ENCODE assay signal across 9 cellular contexts in genomic region chr2:225889452-225889851, GRCh38.
DNase-seq lines count a peak whose midpoint lies in the region; ATAC-seq, FAIRE-seq and TF ChIP-seq lines count a peak whose summit lies in the region.
"Had no signal": no experiment of that assay in that cellular context is flagged by ENCODE, and none has a peak within 500 bp of the region (broad histone marks: within the 10 kb centered on the region; RNA-seq: fewer than 3 reads in every experiment).

No MANE protein-coding gene starts in this region.

- BruUV-seq in PC-9 (replicated peaks; lab: Mats Ljungman, UMichigan) (no TSS peak), endothelial cell of umbilical vein (replicated peaks; lab: Mats Ljungman, UMichigan) (no TSS peak)

- H3K9me2 ChIP-seq in PC-9 (ENCODE audit: insufficient read depth) = no peaks in the 10 kb centered on the region

- peaks cover 8% of the 10 kb centered on the region; the same call in 1 of the 2 replicates for H3K4me1 ChIP-seq in PC-9 (replicated peaks; ENCODE audit: insufficient read depth)
- no peaks in the 10 kb centered on the region for H3K4me1 ChIP-seq in endothelial cell of umbilical vein (ENCODE audit: control insufficient read depth, extremely low read depth, insufficient read depth, low read length)

- H2AFZ ChIP-seq in PC-9 = no peak overlapping the region
- H2AFZ ChIP-seq in endothelial cell of umbilical vein (ENCODE audit: low read depth, low read length) = no peak overlapping the region

- H3K36me3 ChIP-seq in PC-9 (ENCODE audit: low read depth) (no peaks in the 10 kb centered on the region), endothelial cell of umbilical vein (ENCODE audit: control insufficient read depth in 2 of 2, extremely low read depth in 1 of 2, insufficient read depth in 2 of 2, low read length in 2 of 2) (no peaks in the 10 kb centered on the region)

- H3K4me3 ChIP-seq in PC-9 (no peak overlapping the region), endothelial cell of umbilical vein (replicated peaks in 1 of 3; ENCODE audit: insufficient read depth in 1 of 3, low read depth in 1 of 3, low read length in 3 of 3) (no peak overlapping the region)

- no peaks in the 10 kb centered on the region for H3K4me1 Mint-ChIP-seq in nephron progenitor cell
- H3K4me1 Mint-ChIP-seq in activated CD8-positive, alpha-beta memory T cell treated with anti-CD3 and anti-CD28 coated beads, Interleukin-2, amount 10 ng/mL, durations not matched to agents 7 days and 5 days = no peaks in the 10 kb centered on the region

- no peaks in the 10 kb centered on the region for H3F3A ChIP-seq in PC-9 (ENCODE audit: insufficient read depth, low read depth)

- TF ChIP-seq CTCF in PC-9 (conservative IDR thresholded peaks at IDR 0.05) (peak; percentile 88), endothelial cell of umbilical vein (IDR thresholded peaks at IDR 0.05; ENCODE audit: extremely low read depth in 1 of 2, insufficient read depth in 1 of 2, low read depth in 1 of 2, low read length in 2 of 2) (peak; percentile 21 to 40), nephron progenitor cell (IDR thresholded peaks at IDR 0.05) (peak; percentile 80)

- no peaks in the 10 kb centered on the region for H3K27me3 ChIP-seq in PC-9 (ENCODE audit: insufficient read depth, low read depth)
- H3K27me3 ChIP-seq in endothelial cell of umbilical vein (ENCODE audit: control insufficient read depth in 2 of 2, insufficient read depth in 2 of 2, low read length in 2 of 2) = no peaks in the 10 kb centered on the region

- H3K27ac ChIP-seq in PC-9 (peak overlapping the region; percentile 48), endothelial cell of umbilical vein (ENCODE audit: insufficient read depth, low read depth, low read length) (no peak overlapping the region)

- no peaks in the 10 kb centered on the region for H3K9me1 ChIP-seq in endothelial cell of umbilical vein (replicated peaks; ENCODE audit: control insufficient read depth, extremely low read depth, insufficient read depth, low read length)

- CTCF ChIA-PET in PC-9 (lab: Charles Lee) = interaction anchor here (0.6 to 1.4 kb wide), 3 partner anchors 207 to 913 kb away, joined by 4 to 5 read pairs (median 5); no protein-coding TSS in a partner anchor
- CTCF ChIA-PET in endothelial cell of umbilical vein (lab: Charles Lee) = interaction anchor here (0.6 to 2.1 kb wide), 34 partner anchors 8 to 1099 kb away, joined by 3 to 65 read pairs (median 3); partner anchors contain the start of gene IRS1
- CTCF ChIA-PET in activated CD8-positive, alpha-beta memory T cell treated with anti-CD3 and anti-CD28 coated beads, Interleukin-2, amount 10 ng/mL, durations not matched to agents 7 days and 5 days (lab: Charles Lee) = interaction anchor here (1.1 to 2.3 kb wide), 3 partner anchors 910 to 1096 kb away, joined by 3 to 8 read pairs (median 6); partner anchors contain the start of gene IRS1

- ATAC-seq in GM19043 (IDR thresholded peaks at IDR 0.05; ENCODE audit: low read depth, unreplicated experiment) = peak; percentile 86
- peak; percentile 90 for ATAC-seq in HG03439 (IDR thresholded peaks at IDR 0.05; ENCODE audit: unreplicated experiment)
- no peak for ATAC-seq in activated CD8-positive, alpha-beta memory T cell treated with anti-CD3 and anti-CD28 coated beads, Interleukin-2, amount 10 ng/mL, durations not matched to agents 7 days and 5 days
- ATAC-seq in HG03039 (IDR thresholded peaks at IDR 0.05; ENCODE audit: unreplicated experiment) = no peak

- H3K4me3 Mint-ChIP-seq in nephron progenitor cell = no peak overlapping the region
- no peak overlapping the region for H3K4me3 Mint-ChIP-seq in activated CD8-positive, alpha-beta memory T cell treated with anti-CD3 and anti-CD28 coated beads, Interleukin-2, amount 10 ng/mL, durations not matched to agents 7 days and 5 days
- H3K4me3 Mint-ChIP-seq: T-helper 1 cell treated with Interleukin-12 subunit alpha and Interleukin-12 subunit beta and Interleukin-4 antibody, amounts not matched to agents 30 μg/mL and 1 μg/mL, for 36 hours had no signal

- H4K20me1 ChIP-seq in PC-9 (ENCODE audit: insufficient read depth) (no peaks in the 10 kb centered on the region), endothelial cell of umbilical vein (replicated peaks; ENCODE audit: control insufficient read depth, extremely low read depth, insufficient read depth, low read length) (no peaks in the 10 kb centered on the region)

- DNase-seq in COR-L47 (lab: John Stamatoyannopoulos, UW) (peak; percentile 39), PC-9 (peak; percentile 2 to 58), endothelial cell of umbilical vein (ENCODE audit: low read depth, low spot score) (peak; percentile 25), nephron progenitor cell (no peak)
- no peak for DNase-seq in activated CD8-positive, alpha-beta memory T cell treated with anti-CD3 and anti-CD28 coated beads, Interleukin-2, amount 10 ng/mL, durations not matched to agents 7 days and 5 days

- no peaks in the 10 kb centered on the region for H3K79me2 ChIP-seq in PC-9 (ENCODE audit: low read depth)
- no peaks in the 10 kb centered on the region for H3K79me2 ChIP-seq in endothelial cell of umbilical vein (ENCODE audit: control insufficient read depth, insufficient read depth, low read length)

- FAIRE-seq in endothelial cell of umbilical vein (lab: Jason Lieb, UNC) = no peak

- H3K36me3 Mint-ChIP-seq in nephron progenitor cell (ENCODE audit: low read depth) = no peaks in the 10 kb centered on the region
- H3K36me3 Mint-ChIP-seq in activated CD8-positive, alpha-beta memory T cell treated with anti-CD3 and anti-CD28 coated beads, Interleukin-2, amount 10 ng/mL, durations not matched to agents 7 days and 5 days = no peaks in the 10 kb centered on the region

- H3K4me2 ChIP-seq in PC-9 (no peak overlapping the region), endothelial cell of umbilical vein (ENCODE audit: insufficient read depth, low read length) (no peak overlapping the region)

- no peak overlapping the region for H3K9ac ChIP-seq in endothelial cell of umbilical vein (replicated peaks; ENCODE audit: extremely low read depth, insufficient read depth, low read length)

- no peaks in the 10 kb centered on the region for H3K27me3 Mint-ChIP-seq in nephron progenitor cell (ENCODE audit: low read depth, poor library complexity)
- H3K27me3 Mint-ChIP-seq in activated CD8-positive, alpha-beta memory T cell treated with anti-CD3 and anti-CD28 coated beads, Interleukin-2, amount 10 ng/mL, durations not matched to agents 7 days and 5 days = peaks cover 5% of the 10 kb centered on the region

- dilution Hi-C loops in endothelial cell of umbilical vein (cut with MboI; ENCODE audit: extremely low pct_ligation_motif_present, low sequenced_read_pairs) = no loop called here

- H3K9me3 ChIP-seq in PC-9 (ENCODE audit: insufficient read depth, low read depth) (peaks cover 15% of the 10 kb centered on the region; the same call in 1 of the 2 replicates), endothelial cell of umbilical vein (replicated peaks; ENCODE audit: control insufficient read depth, insufficient read depth, low read length) (no peaks in the 10 kb centered on the region)

- POLR2A ChIA-PET in PC-9 (lab: Charles Lee; ENCODE audit: unreplicated experiment) = no interaction called here
- POLR2A ChIA-PET in endothelial cell of umbilical vein (lab: Charles Lee) = no interaction called here

- TF ChIP-seq POLR2A in endothelial cell of umbilical vein (IDR thresholded peaks at IDR 0.05; ENCODE audit: low read depth, low read length) = no peak

- H3K27ac Mint-ChIP-seq in nephron progenitor cell = no peak overlapping the region
- no peak overlapping the region for H3K27ac Mint-ChIP-seq in activated CD8-positive, alpha-beta memory T cell treated with anti-CD3 and anti-CD28 coated beads, Interleukin-2, amount 10 ng/mL, durations not matched to agents 7 days and 5 days
- H3K27ac Mint-ChIP-seq: T-helper 1 cell treated with Interleukin-12 subunit alpha and Interleukin-12 subunit beta and Interleukin-4 antibody, amounts not matched to agents 30 μg/mL and 1 μg/mL, for 36 hours had no signal

- intact Hi-C loops in PC-9 (cut with micrococcal nuclease; ENCODE audit: unreplicated experiment) (loop anchor here (1.0 to 10.0 kb wide), 5 partner anchors 228 to 1095 kb away; no protein-coding TSS in a partner anchor), endothelial cell of umbilical vein (cut with micrococcal nuclease) (loop anchor here (1.0 kb wide), 3 partner anchors 220 to 1096 kb away; no protein-coding TSS in a partner anchor)

- H3K9me3 Mint-ChIP-seq in nephron progenitor cell = no peaks in the 10 kb centered on the region
- no peaks in the 10 kb centered on the region for H3K9me3 Mint-ChIP-seq in activated CD8-positive, alpha-beta memory T cell treated with anti-CD3 and anti-CD28 coated beads, Interleukin-2, amount 10 ng/mL, durations not matched to agents 7 days and 5 days (ENCODE audit: low read depth)
- H3K9me3 Mint-ChIP-seq: T-helper 1 cell treated with Interleukin-12 subunit alpha and Interleukin-12 subunit beta and Interleukin-4 antibody, amounts not matched to agents 30 μg/mL and 1 μg/mL, for 36 hours had no signal

TF ChIP-seq in endothelial cell of umbilical vein, 7 proteins besides CTCF, POLR2A, EP300 and RAD21:
- no peak for TF ChIP-seq MYC (IDR thresholded peaks at IDR 0.05; ENCODE audit: low read depth, low read length)
- TF ChIP-seq, protein P1, sequence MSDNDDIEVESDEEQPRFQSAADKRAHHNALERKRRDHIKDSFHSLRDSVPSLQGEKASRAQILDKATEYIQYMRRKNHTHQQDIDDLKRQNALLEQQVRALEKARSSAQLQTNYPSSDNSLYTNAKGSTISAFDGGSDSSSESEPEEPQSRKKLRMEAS (IDR thresholded peaks at IDR 0.05; ENCODE audit: insufficient read depth, insufficient read length) = no peak
- TF ChIP-seq GATA2 (IDR thresholded peaks at IDR 0.05; ENCODE audit: insufficient read depth, insufficient read length, low read depth, low read length) = no peak
- TF ChIP-seq FOS (IDR thresholded peaks at IDR 0.05; ENCODE audit: borderline replicate concordance, insufficient read depth, low read length) = peak; percentile 4
- no peak for TF ChIP-seq EZH2 (IDR thresholded peaks at IDR 0.05; ENCODE audit: borderline replicate concordance, low read depth, low read length, severe bottlenecking)
- TF ChIP-seq JUN (IDR thresholded peaks at IDR 0.05; ENCODE audit: borderline replicate concordance, insufficient read depth, insufficient read length, low read depth) = no peak
- TF ChIP-seq POLR2AphosphoS5 (IDR thresholded peaks at IDR 0.05; ENCODE audit: insufficient read depth, low read depth, low read length) = no peak
TF ChIP-seq in endothelial cell of umbilical vein: peak in this region for 1.

Comparison
In these comparisons a context has a peak if more than half of its experiments do, and no peak if none do; other contexts are left out.
1. DNase-seq: peak in COR-L47 (single experiment), PC-9 (2 of 2) and endothelial cell of umbilical vein (single experiment); none in nephron progenitor cell (single experiment) and activated CD8-positive, alpha-beta memory T cell treated with anti-CD3 and anti-CD28 coated beads, Interleukin-2, amount 10 ng/mL, durations not matched to agents 7 days and 5 days (single experiment).
2. ATAC-seq: peak in GM19043 (single experiment) and HG03439 (single experiment); none in activated CD8-positive, alpha-beta memory T cell treated with anti-CD3 and anti-CD28 coated beads, Interleukin-2, amount 10 ng/mL, durations not matched to agents 7 days and 5 days (single experiment) and HG03039 (single experiment).
3. CTCF ChIP-seq: peak in every context shown above with its lines; median percentile 88 in PC-9; 80 in nephron progenitor cell; 30 in endothelial cell of umbilical vein.